In genomic region chr1:186283374-186283773, GRCh38 we compare ENCODE assay signal across 11 cellular contexts.
DNase-seq lines count a peak whose midpoint lies in the region; ATAC-seq and TF ChIP-seq lines count a peak whose summit lies in the region.
"Had no signal": no experiment of that assay in that cellular context is flagged by ENCODE, and none has a peak within 500 bp of the region (broad histone marks: within the 10 kb centered on the region; RNA-seq: fewer than 3 reads in every experiment).

No MANE protein-coding gene starts in this region.

- DNase-seq in activated CD4-positive, CD25-positive, alpha-beta regulatory T cell (lab: John Stamatoyannopoulos, UW) = no peak
- DNase-seq in HCEC 1CT = no peak
- DNase-seq in Ammon's horn (ENCODE audit: low spot score) = no peak
- DNase-seq: anterior cingulate cortex; CD8-positive, alpha-beta memory T cell; NCI-H2227 treated with DMSO at 0.1 percent for 48 hours had no signal

- peaks cover 5% of the 10 kb centered on the region for H3K9me3 Mint-ChIP-seq in T-helper 1 cell treated with Interleukin-12 subunit alpha and Interleukin-12 subunit beta and Interleukin-4 antibody, amounts not matched to agents 30 μg/mL and 1 μg/mL, for 36 hours
- H3K9me3 Mint-ChIP-seq: CD8-positive, alpha-beta memory T cell had no signal

- H3K27ac Mint-ChIP-seq in T-helper 1 cell treated with Interleukin-12 subunit alpha and Interleukin-12 subunit beta and Interleukin-4 antibody, amounts not matched to agents 30 μg/mL and 1 μg/mL, for 36 hours = peak overlapping the region; percentile 94
- H3K27ac Mint-ChIP-seq: CD8-positive, alpha-beta memory T cell had no signal

- H3K36me3 Mint-ChIP-seq in T-helper 1 cell treated with Interleukin-12 subunit alpha and Interleukin-12 subunit beta and Interleukin-4 antibody, amounts not matched to agents 30 μg/mL and 1 μg/mL, for 36 hours (ENCODE audit: low read depth) = peaks cover 19% of the 10 kb centered on the region
- H3K36me3 Mint-ChIP-seq: CD8-positive, alpha-beta memory T cell had no signal

- H3K4me1 Mint-ChIP-seq in T-helper 1 cell treated with Interleukin-12 subunit alpha and Interleukin-12 subunit beta and Interleukin-4 antibody, amounts not matched to agents 30 μg/mL and 1 μg/mL, for 36 hours (ENCODE audit: low read depth) = peaks cover 59% of the 10 kb centered on the region

- H3K27me3 Mint-ChIP-seq in T-helper 1 cell treated with Interleukin-12 subunit alpha and Interleukin-12 subunit beta and Interleukin-4 antibody, amounts not matched to agents 30 μg/mL and 1 μg/mL, for 36 hours (ENCODE audit: low read depth) = no peaks in the 10 kb centered on the region

- H3K4me3 Mint-ChIP-seq in T-helper 1 cell treated with Interleukin-12 subunit alpha and Interleukin-12 subunit beta and Interleukin-4 antibody, amounts not matched to agents 30 μg/mL and 1 μg/mL, for 36 hours = peak overlapping the region; percentile 81
- H3K4me3 Mint-ChIP-seq: CD8-positive, alpha-beta memory T cell had no signal

- ATAC-seq in activated CD4-positive, CD25-positive, alpha-beta regulatory T cell treated with anti-CD3 and anti-CD28 coated beads, Interleukin-2, amount 50 U/mL, for 24 hours = peak; percentile 38 to 58
- peak; percentile 59 for ATAC-seq in GM19395 (IDR thresholded peaks at IDR 0.05; ENCODE audit: unreplicated experiment)
- peak; percentile 87 for ATAC-seq in HG02870 (IDR thresholded peaks at IDR 0.05; ENCODE audit: unreplicated experiment)
- ATAC-seq in SK-N-SH treated with all-trans-retinoic acid at 6 μM for 48 hours = no peak

TF ChIP-seq in SK-N-SH treated with all-trans-retinoic acid at 6 μM for 48 hours, 23 proteins besides CTCF, POLR2A, EP300 and RAD21:
- TF ChIP-seq GLIS3 (CRISPR knock-in tag; IDR thresholded peaks at IDR 0.05) (no peak), ARNTL (CRISPR knock-in tag; IDR thresholded peaks at IDR 0.05; ENCODE audit: borderline replicate concordance, low read depth) (no peak), PPARA (CRISPR knock-in tag; IDR thresholded peaks at IDR 0.05; ENCODE audit: borderline replicate concordance) (no peak), SNAI2 (CRISPR knock-in tag; IDR thresholded peaks at IDR 0.05) (no peak)
